ENCODE assay signal across 2 cellular contexts in the genomic region with DNA sequence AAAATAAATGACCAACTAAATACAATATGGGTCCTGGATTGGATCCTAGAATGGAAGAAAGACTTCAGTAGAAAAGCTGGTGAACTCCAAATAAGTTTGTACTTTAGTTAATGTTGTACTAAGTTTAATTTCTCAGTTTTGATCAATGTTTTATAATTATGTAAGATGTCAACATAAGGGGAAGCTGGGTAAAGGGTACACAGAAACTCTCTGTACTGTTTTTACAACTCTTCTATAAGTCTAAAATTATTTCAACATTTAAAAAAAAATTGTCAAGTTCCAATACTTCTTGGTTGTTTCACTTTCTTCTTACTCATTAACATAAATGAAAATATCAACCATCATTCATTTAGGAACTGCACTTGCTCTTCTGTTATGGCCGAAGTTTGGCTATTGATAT.
TF ChIP-seq lines count a peak whose summit lies in the region.

No MANE protein-coding gene starts in this region.

TF ChIP-seq in HCT116, 20 proteins besides CTCF, POLR2A, EP300 and RAD21:
- TF ChIP-seq ZFX (IDR thresholded peaks at IDR 0.05) (no peak), SP1 (IDR thresholded peaks at IDR 0.05; ENCODE audit: low read depth) (no peak), POLR2AphosphoS5 (IDR thresholded peaks at IDR 0.05; ENCODE audit: low read depth, low read length) (no peak), YY1 (IDR thresholded peaks at IDR 0.05; ENCODE audit: extremely low read depth, insufficient replicate concordance, low read depth, low read length) (no peak), JUND (IDR thresholded peaks at IDR 0.05) (no peak), ELF1 (IDR thresholded peaks at IDR 0.05; ENCODE audit: borderline replicate concordance, low read depth) (no peak), SIN3A (IDR thresholded peaks at IDR 0.05; ENCODE audit: low read depth) (no peak), SRF (IDR thresholded peaks at IDR 0.05; ENCODE audit: low read depth) (no peak), EZH2 (IDR thresholded peaks at IDR 0.05) (no peak), CBX3 (IDR thresholded peaks at IDR 0.05; ENCODE audit: low read depth) (no peak), TCF7L2 (IDR thresholded peaks at IDR 0.05; ENCODE audit: borderline replicate concordance, extremely low read depth, insufficient read depth, insufficient read length) (no peak), EGR1 (IDR thresholded peaks at IDR 0.05; ENCODE audit: low read depth) (no peak), ZNF274 (IDR thresholded peaks at IDR 0.05; ENCODE audit: low read depth, low read length) (no peak), FOSL1 (IDR thresholded peaks at IDR 0.05; ENCODE audit: low read depth) (no peak), EZH2phosphoT487 (IDR thresholded peaks at IDR 0.05; ENCODE audit: borderline replicate concordance) (no peak), CEBPB (IDR thresholded peaks at IDR 0.05; ENCODE audit: low read depth) (no peak)
- TF ChIP-seq, protein P1, sequence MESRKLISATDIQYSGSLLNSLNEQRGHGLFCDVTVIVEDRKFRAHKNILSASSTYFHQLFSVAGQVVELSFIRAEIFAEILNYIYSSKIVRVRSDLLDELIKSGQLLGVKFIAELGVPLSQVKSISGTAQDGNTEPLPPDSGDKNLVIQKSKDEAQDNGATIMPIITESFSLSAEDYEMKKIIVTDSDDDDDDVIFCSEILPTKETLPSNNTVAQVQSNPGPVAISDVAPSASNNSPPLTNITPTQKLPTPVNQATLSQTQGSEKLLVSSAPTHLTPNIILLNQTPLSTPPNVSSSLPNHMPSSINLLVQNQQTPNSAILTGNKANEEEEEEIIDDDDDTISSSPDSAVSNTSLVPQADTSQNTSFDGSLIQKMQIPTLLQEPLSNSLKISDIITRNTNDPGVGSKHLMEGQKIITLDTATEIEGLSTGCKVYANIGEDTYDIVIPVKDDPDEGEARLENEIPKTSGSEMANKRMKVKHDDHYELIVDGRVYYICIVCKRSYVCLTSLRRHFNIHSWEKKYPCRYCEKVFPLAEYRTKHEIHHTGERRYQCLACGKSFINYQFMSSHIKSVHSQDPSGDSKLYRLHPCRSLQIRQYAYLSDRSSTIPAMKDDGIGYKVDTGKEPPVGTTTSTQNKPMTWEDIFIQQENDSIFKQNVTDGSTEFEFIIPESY (IDR thresholded peaks at IDR 0.05; ENCODE audit: extremely low read depth, insufficient replicate concordance, low read length), result no peak
- TF ChIP-seq, protein P2, sequence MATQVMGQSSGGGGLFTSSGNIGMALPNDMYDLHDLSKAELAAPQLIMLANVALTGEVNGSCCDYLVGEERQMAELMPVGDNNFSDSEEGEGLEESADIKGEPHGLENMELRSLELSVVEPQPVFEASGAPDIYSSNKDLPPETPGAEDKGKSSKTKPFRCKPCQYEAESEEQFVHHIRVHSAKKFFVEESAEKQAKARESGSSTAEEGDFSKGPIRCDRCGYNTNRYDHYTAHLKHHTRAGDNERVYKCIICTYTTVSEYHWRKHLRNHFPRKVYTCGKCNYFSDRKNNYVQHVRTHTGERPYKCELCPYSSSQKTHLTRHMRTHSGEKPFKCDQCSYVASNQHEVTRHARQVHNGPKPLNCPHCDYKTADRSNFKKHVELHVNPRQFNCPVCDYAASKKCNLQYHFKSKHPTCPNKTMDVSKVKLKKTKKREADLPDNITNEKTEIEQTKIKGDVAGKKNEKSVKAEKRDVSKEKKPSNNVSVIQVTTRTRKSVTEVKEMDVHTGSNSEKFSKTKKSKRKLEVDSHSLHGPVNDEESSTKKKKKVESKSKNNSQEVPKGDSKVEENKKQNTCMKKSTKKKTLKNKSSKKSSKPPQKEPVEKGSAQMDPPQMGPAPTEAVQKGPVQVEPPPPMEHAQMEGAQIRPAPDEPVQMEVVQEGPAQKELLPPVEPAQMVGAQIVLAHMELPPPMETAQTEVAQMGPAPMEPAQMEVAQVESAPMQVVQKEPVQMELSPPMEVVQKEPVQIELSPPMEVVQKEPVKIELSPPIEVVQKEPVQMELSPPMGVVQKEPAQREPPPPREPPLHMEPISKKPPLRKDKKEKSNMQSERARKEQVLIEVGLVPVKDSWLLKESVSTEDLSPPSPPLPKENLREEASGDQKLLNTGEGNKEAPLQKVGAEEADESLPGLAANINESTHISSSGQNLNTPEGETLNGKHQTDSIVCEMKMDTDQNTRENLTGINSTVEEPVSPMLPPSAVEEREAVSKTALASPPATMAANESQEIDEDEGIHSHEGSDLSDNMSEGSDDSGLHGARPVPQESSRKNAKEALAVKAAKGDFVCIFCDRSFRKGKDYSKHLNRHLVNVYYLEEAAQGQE (IDR thresholded peaks at IDR 0.05; ENCODE audit: low read depth), result no peak
- TF ChIP-seq, protein P3, sequence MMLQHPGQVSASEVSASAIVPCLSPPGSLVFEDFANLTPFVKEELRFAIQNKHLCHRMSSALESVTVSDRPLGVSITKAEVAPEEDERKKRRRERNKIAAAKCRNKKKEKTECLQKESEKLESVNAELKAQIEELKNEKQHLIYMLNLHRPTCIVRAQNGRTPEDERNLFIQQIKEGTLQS (IDR thresholded peaks at IDR 0.05), result no peak
- TF ChIP-seq, protein P4, sequence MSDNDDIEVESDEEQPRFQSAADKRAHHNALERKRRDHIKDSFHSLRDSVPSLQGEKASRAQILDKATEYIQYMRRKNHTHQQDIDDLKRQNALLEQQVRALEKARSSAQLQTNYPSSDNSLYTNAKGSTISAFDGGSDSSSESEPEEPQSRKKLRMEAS (IDR thresholded peaks at IDR 0.05), result no peak

TF ChIP-seq in SK-N-SH, 30 proteins besides CTCF, POLR2A, EP300 and RAD21:
- no peak for TF ChIP-seq NFIC (IDR thresholded peaks at IDR 0.05; ENCODE audit: borderline replicate concordance)
- TF ChIP-seq FOXM1 (IDR thresholded peaks at IDR 0.05; ENCODE audit: low read depth), result no peak
- TF ChIP-seq FOXJ3 (CRISPR knock-in tag; IDR thresholded peaks at IDR 0.05), result no peak
- TF ChIP-seq NRF1 (IDR thresholded peaks at IDR 0.05; ENCODE audit: low read depth, low read length), result no peak
- no peak for TF ChIP-seq RFX5 (IDR thresholded peaks at IDR 0.05; ENCODE audit: low read length)
